In genomic region chr17:44070455-44071197, GRCh38 we compare ENCODE assay signal across 8 cellular contexts. TPM values are rescaled to one million over a fixed set of nuclear protein-coding genes. Genes with fewer than 3 reads are reported as not detected.
DNase-seq lines count a peak whose midpoint lies in the region; ATAC-seq, FAIRE-seq and TF ChIP-seq lines count a peak whose summit lies in the region.

G6PC3 (plus strand) TSS chr17:44070735; CDS start chr17:44070966, 231 bp downstream.

- peak within 1 kb of the TSS; percentile 68 to 89 (median 86) for H3K9ac ChIP-seq in subcutaneous abdominal adipose tissue (ENCODE audit: low read length in 5 of 5)

- H2AFZ ChIP-seq in neuron (ENCODE audit: low read depth, low read length), result no peak within 1 kb of the TSS

- FAIRE-seq in H54 (lab: Jason Lieb, UNC), result no peak

- H3K27me3 ChIP-seq in MG63 (no peaks in the 10 kb centered on the region), foreskin keratinocyte (no peaks in the 10 kb centered on the region), neuron (ENCODE audit: insufficient read depth, low read length) (no peaks in the 10 kb centered on the region), subcutaneous abdominal adipose tissue (ENCODE audit: control insufficient read depth in 5 of 5, insufficient read depth in 4 of 5, low read length in 5 of 5) (no peaks in the 10 kb centered on the region)

- H3K4me3 ChIP-seq in MG63 (peak within 1 kb of the TSS; percentile 75), neuron (ENCODE audit: low read length) (peak within 1 kb of the TSS; percentile 67), subcutaneous abdominal adipose tissue (ENCODE audit: low read depth in 1 of 5, low read length in 5 of 5) (peak within 1 kb of the TSS; percentile 65 to 89 (median 89))

- peaks cover 32% of the 10 kb centered on the region for H3K36me3 ChIP-seq in MG63
- H3K36me3 ChIP-seq in neuron (ENCODE audit: insufficient read depth, low read length), result peaks cover 22% of the 10 kb centered on the region
- H3K36me3 ChIP-seq in subcutaneous abdominal adipose tissue (ENCODE audit: control insufficient read depth in 5 of 5, insufficient read depth in 5 of 5, low read length in 5 of 5), result peaks cover 0 to 18% (median 18%) of the 10 kb centered on the region in 5 donors

- ATAC-seq in foreskin keratinocyte, result peak; percentile 70

- H3K9me3 ChIP-seq in MG63 (no peaks in the 10 kb centered on the region), neuron (ENCODE audit: low read length) (no peaks in the 10 kb centered on the region), subcutaneous abdominal adipose tissue (ENCODE audit: control insufficient read depth in 5 of 5, low read length in 5 of 5) (no peaks in the 10 kb centered on the region)

- DNase-seq in ELR (ENCODE audit: low read depth), result peak; percentile 100
- DNase-seq in H54 (ENCODE audit: insufficient read length, low spot score), result peak; percentile 96
- DNase-seq in MG63, result peak; percentile 99
- peak; percentile 96 for DNase-seq in SIG-M5 treated with dmso at 0.1 percent for 504 hours (lab: John Stamatoyannopoulos, UW; ENCODE audit: unreplicated experiment)
- DNase-seq in activated naive CD4-positive, alpha-beta T cell (lab: John Stamatoyannopoulos, UW), result peak; percentile 36 to 54 (median 46)
- peak; percentile 86 to 93 for DNase-seq in foreskin keratinocyte

- peak; percentile 85 for TF ChIP-seq POLR2A in H54 (IDR thresholded peaks at IDR 0.05; ENCODE audit: low read depth, low read length)

- peak; percentile 16 for TF ChIP-seq CTCF in foreskin keratinocyte (conservative IDR thresholded peaks at IDR 0.05)

- H3K27ac ChIP-seq in foreskin keratinocyte, result peak within 1 kb of the TSS; percentile 76
- peak within 1 kb of the TSS; percentile 90 for H3K27ac ChIP-seq in subcutaneous abdominal adipose tissue (ENCODE audit: low read depth, low read length)

- H3K4me1 ChIP-seq in foreskin keratinocyte (peaks cover 3% of the 10 kb centered on the region), neuron (ENCODE audit: insufficient read depth, low read length) (peaks cover 10% of the 10 kb centered on the region), subcutaneous abdominal adipose tissue (ENCODE audit: control insufficient read depth in 5 of 5, insufficient read depth in 5 of 5, low read length in 5 of 5) (peaks cover 5 to 39% (median 34%) of the 10 kb centered on the region in 5 donors)

RNA-seq across cellular contexts. Expression of gene G6PC3, which starts in this region (rescaled TPM):
- 9.4 and 22.8 TPM in 2 replicates for total RNA-seq in MG63 (2014; rRNA removed; shearing (Covaris generic); ENCODE audit: low replicate concordance)
- 37.7 and 42.5 TPM in 2 replicates for total RNA-seq in foreskin keratinocyte
- polyA plus RNA-seq in foreskin keratinocyte, result 79.4 and 87.6 TPM in 2 replicates

Comparison
In these comparisons a context has a peak if more than half of its experiments do, and no peak if none do; other contexts are left out.
1. Peak in every context shown above with its lines: DNase-seq, ATAC-seq, H3K4me3 ChIP-seq and H3K27ac ChIP-seq.
2. DNase-seq: peak in every context shown above with its lines; median percentile 100 in ELR; 99 in MG63; 96 in H54; 96 in SIG-M5 treated with dmso at 0.1 percent for 504 hours; 90 in foreskin keratinocyte; 46 in activated naive CD4-positive, alpha-beta T cell.